20 cellular contexts compared by ENCODE assay signal in the genomic region with DNA sequence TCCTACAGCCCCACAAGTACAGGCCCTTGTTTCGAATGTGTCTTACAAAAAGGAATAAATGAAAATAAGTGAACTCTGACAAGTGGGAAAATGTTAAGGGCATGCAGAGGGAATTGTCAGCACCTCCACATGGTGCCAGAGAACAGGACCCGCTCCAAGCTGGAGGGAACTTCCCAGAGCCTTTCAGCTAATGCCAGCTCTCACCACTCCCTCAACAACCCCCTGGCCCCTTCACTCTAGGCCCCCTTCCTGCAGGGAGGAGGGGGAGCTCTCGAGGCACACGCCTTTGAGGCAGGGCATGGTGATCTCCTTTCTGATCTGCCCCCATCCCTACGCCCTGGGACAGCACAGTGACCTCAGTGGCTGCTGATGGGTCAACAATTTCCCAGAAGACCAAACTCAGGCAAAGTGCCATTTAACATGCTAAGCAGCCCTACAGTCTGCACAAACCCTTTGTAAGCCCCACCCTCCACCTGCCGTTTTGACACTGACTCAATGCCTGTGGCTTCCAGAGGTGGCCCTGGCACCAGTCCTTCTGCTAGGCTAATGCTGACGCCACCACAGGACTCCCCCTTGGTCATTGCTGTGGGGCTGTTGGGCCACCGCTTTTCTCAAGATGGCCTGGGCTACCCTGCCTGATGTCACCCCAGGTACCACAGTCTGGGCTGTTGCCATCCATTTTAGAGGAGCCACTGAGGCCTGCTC. TPM values are rescaled to one million over a fixed set of nuclear protein-coding genes. Genes with fewer than 3 reads are reported as not detected.
DNase-seq lines count a peak whose midpoint lies in the region; ATAC-seq and TF ChIP-seq lines count a peak whose summit lies in the region.
"Had no signal": no experiment of that assay in that cellular context is flagged by ENCODE, and none has a peak within 500 bp of the region (broad histone marks: within the 10 kb centered on the region; RNA-seq: fewer than 3 reads in every experiment).

No MANE protein-coding gene starts in this region.

- no peak for TF ChIP-seq CTCF in osteoblast (IDR thresholded peaks at IDR 0.05; ENCODE audit: extremely low read depth, low read depth, low read length)

- no peak overlapping the region for H3K27ac Mint-ChIP-seq in activated CD8-positive, alpha-beta T cell treated with anti-CD3 and anti-CD28 coated beads, Interleukin-2, amount 10 ng/mL, durations not matched to agents 7 days and 5 days
- H3K27ac Mint-ChIP-seq: B cell, CD14-positive monocyte had no signal

- DNase-seq in NCI-H187 treated with DMSO at 0.1 percent for 48 hours (lab: John Stamatoyannopoulos, UW) (peak; percentile 21), NCI-H187 (lab: John Stamatoyannopoulos, UW) (no peak), DMS53 (lab: John Stamatoyannopoulos, UW) (peak; percentile 61), NCI-H69 (lab: John Stamatoyannopoulos, UW) (peak; percentile 33), osteoblast (ENCODE audit: insufficient read length, low spot score, missing footprints) (peak; percentile 22), hypothalamus (lab: John Stamatoyannopoulos, UW) (no peak)
- no peak for DNase-seq in activated CD8-positive, alpha-beta T cell treated with anti-CD3 and anti-CD28 coated beads, Interleukin-2, amount 10 ng/mL, durations not matched to agents 7 days and 5 days
- DNase-seq: DND-41; IMR-90; NCI-H2107; NCI-H2227 treated with DMSO at 0.1 percent for 48 hours; NK-92 treated with Interleukin-12 subunit alpha and Interleukin-12 subunit beta, amount 100 ng/mL, for 24 hours; SIG-M5 had no signal

- no peaks in the 10 kb centered on the region for H3K9me3 Mint-ChIP-seq in activated CD8-positive, alpha-beta T cell treated with anti-CD3 and anti-CD28 coated beads, Interleukin-2, amount 10 ng/mL, durations not matched to agents 7 days and 5 days (ENCODE audit: insufficient read depth)

- no peak overlapping the region for H3K4me3 Mint-ChIP-seq in activated CD8-positive, alpha-beta T cell treated with anti-CD3 and anti-CD28 coated beads, Interleukin-2, amount 10 ng/mL, durations not matched to agents 7 days and 5 days
- H3K4me3 Mint-ChIP-seq: B cell, CD14-positive monocyte had no signal

- H3K27ac ChIP-seq in osteoblast (ENCODE audit: low read depth, low read length) = no peak overlapping the region
- H3K27ac ChIP-seq: KMS-11 had no signal

- no peaks in the 10 kb centered on the region for H3K36me3 Mint-ChIP-seq in activated CD8-positive, alpha-beta T cell treated with anti-CD3 and anti-CD28 coated beads, Interleukin-2, amount 10 ng/mL, durations not matched to agents 7 days and 5 days (ENCODE audit: low read depth)
- H3K36me3 Mint-ChIP-seq: CD14-positive monocyte had no signal

- H3K27me3 Mint-ChIP-seq in activated CD8-positive, alpha-beta T cell treated with anti-CD3 and anti-CD28 coated beads, Interleukin-2, amount 10 ng/mL, durations not matched to agents 7 days and 5 days (ENCODE audit: low read depth) = no peaks in the 10 kb centered on the region

- no peaks in the 10 kb centered on the region for H3K4me1 Mint-ChIP-seq in activated CD8-positive, alpha-beta T cell treated with anti-CD3 and anti-CD28 coated beads, Interleukin-2, amount 10 ng/mL, durations not matched to agents 7 days and 5 days (ENCODE audit: low read depth)
- H3K4me1 Mint-ChIP-seq: B cell, CD14-positive monocyte had no signal

- CTCF ChIA-PET in activated CD8-positive, alpha-beta T cell treated with anti-CD3 and anti-CD28 coated beads, Interleukin-2, amount 10 ng/mL, durations not matched to agents 7 days and 5 days (lab: Charles Lee) = no interaction called here

- H3K36me3 ChIP-seq in osteoblast (ENCODE audit: insufficient read depth, low read length) = no peaks in the 10 kb centered on the region

- H4K20me1 ChIP-seq in osteoblast (ENCODE audit: insufficient read depth, low read length) = no peaks in the 10 kb centered on the region

- POLR2A ChIA-PET in activated CD8-positive, alpha-beta T cell treated with anti-CD3 and anti-CD28 coated beads, Interleukin-2, amount 10 ng/mL, durations not matched to agents 7 days and 5 days (lab: Charles Lee) = no interaction called here

- H3K27me3 ChIP-seq in osteoblast (ENCODE audit: insufficient read depth, low read length) = peaks cover 7% of the 10 kb centered on the region

- no peaks in the 10 kb centered on the region for H3K9me3 ChIP-seq in osteoblast (ENCODE audit: low read depth, low read length)

- H3K4me3 ChIP-seq in osteoblast (ENCODE audit: insufficient read depth, low read length) = no peak overlapping the region
- H3K4me3 ChIP-seq: GM12878 had no signal

- no peaks in the 10 kb centered on the region for H3K79me2 ChIP-seq in osteoblast (ENCODE audit: insufficient read depth, low read length)

- H3K4me2 ChIP-seq in osteoblast (ENCODE audit: insufficient read depth, low read length) = no peak overlapping the region
- H3K4me2 ChIP-seq: KMS-11 had no signal

- H2AFZ ChIP-seq in osteoblast (ENCODE audit: low read length) = no peak overlapping the region

- no peak for ATAC-seq in activated CD8-positive, alpha-beta T cell treated with anti-CD3 and anti-CD28 coated beads, Interleukin-2, amount 10 ng/mL, durations not matched to agents 7 days and 5 days
- ATAC-seq in HG03469 (IDR thresholded peaks at IDR 0.05; ENCODE audit: unreplicated experiment) = no peak
- ATAC-seq: GM12878, Panc1, SK-N-SH treated with all-trans-retinoic acid at 6 μM for 48 hours had no signal

- H3K4me1 ChIP-seq in osteoblast (ENCODE audit: insufficient read depth, low read length) = no peaks in the 10 kb centered on the region

RNA-seq across cellular contexts. Expression of gene CHST1, which starts 12.5 kb away (rescaled TPM):
- 1.1 and 1.5 TPM in 2 replicates for total RNA-seq in osteoblast
- not detected for total RNA-seq in activated CD8-positive, alpha-beta T cell treated with anti-CD3 and anti-CD28 coated beads, Interleukin-2, amount 10 ng/mL, durations not matched to agents 7 days and 5 days
- total RNA-seq: B cell, GM12878, IMR-90 had no signal

Comparison
In these comparisons a context has a peak if more than half of its experiments do, and no peak if none do; other contexts are left out.
1. DNase-seq: peak in NCI-H187 treated with DMSO at 0.1 percent for 48 hours (single experiment), DMS53 (single experiment), NCI-H69 (single experiment) and osteoblast (single experiment); none in NCI-H187 (0 of 2), activated CD8-positive, alpha-beta T cell treated with anti-CD3 and anti-CD28 coated beads, Interleukin-2, amount 10 ng/mL, durations not matched to agents 7 days and 5 days (single experiment) and hypothalamus (0 of 51).